14 cellular contexts compared by ENCODE assay signal in the genomic region with DNA sequence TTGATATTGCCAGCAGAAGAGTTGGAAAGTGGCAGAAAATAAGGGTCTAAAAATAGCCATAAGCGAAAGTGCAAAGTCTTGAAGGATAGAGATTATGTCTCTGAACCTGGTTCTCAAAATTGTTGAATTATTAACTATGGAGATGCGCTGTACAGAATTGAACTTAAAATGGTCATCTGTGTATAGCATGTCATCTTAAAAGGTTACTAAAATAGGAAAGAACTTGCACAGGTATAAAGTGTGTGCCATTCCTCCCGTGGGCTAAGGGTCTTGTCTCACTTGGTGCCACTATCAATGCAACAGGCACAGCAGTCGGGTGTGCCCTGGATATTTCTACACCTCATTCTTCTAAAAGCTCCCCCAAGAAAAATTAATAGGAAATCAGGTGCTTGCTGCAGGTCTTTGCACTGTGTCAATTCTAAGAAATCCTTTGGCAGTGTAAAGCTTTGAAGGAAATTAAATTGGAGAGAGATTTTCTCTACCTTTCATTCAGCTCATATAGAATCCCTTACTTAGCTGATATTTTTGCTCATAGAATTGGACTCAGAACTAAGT. TPM values are rescaled to one million over a fixed set of nuclear protein-coding genes. Genes with fewer than 3 reads are reported as not detected.
DNase-seq lines count a peak whose midpoint lies in the region; ATAC-seq and TF ChIP-seq lines count a peak whose summit lies in the region.
"Had no signal": no experiment of that assay in that cellular context is flagged by ENCODE, and none has a peak within 500 bp of the region (broad histone marks: within the 10 kb centered on the region; RNA-seq: fewer than 3 reads in every experiment).

No MANE protein-coding gene starts in this region.

- peak overlapping the region; percentile 93 for H3K4me2 ChIP-seq in OCI-LY1 (ENCODE audit: low read length)

- no peak overlapping the region for H3K27ac Mint-ChIP-seq in naive thymus-derived CD8-positive, alpha-beta T cell
- H3K27ac Mint-ChIP-seq: CD4-positive, alpha-beta memory T cell; stimulated activated memory B cell treated with anti-CD40 and anti-IgM and Interleukin-4, amounts not matched to agents 10 μg/mL and 1 μg/mL and 100 μg/mL, for 72 hours had no signal

- peaks cover 61% of the 10 kb centered on the region for H3K79me2 ChIP-seq in OCI-LY1 (ENCODE audit: insufficient read depth, low read length)

- peaks cover 5 to 28% (median 8%) of the 10 kb centered on the region in 5 donors for H3K27me3 Mint-ChIP-seq in naive thymus-derived CD8-positive, alpha-beta T cell

- H3K4me1 Mint-ChIP-seq in naive thymus-derived CD8-positive, alpha-beta T cell = peaks cover 0 to 8% (median 2%) of the 10 kb centered on the region in 4 donors

- no peak for ATAC-seq in lower lobe of right lung
- ATAC-seq in HG03097 (IDR thresholded peaks at IDR 0.05; ENCODE audit: low FRiP score, unreplicated experiment) = no peak
- no peak for ATAC-seq in naive thymus-derived CD8-positive, alpha-beta T cell
- ATAC-seq: sciatic nerve; stimulated activated memory B cell treated with anti-CD40 and anti-IgM and Interleukin-4, amounts not matched to agents 10 μg/mL and 1 μg/mL and 100 μg/mL, for 72 hours had no signal

- no peaks in the 10 kb centered on the region for H3K36me3 Mint-ChIP-seq in naive thymus-derived CD8-positive, alpha-beta T cell
- H3K36me3 Mint-ChIP-seq: CD4-positive, alpha-beta memory T cell; stimulated activated memory B cell treated with anti-CD40 and anti-IgM and Interleukin-4, amounts not matched to agents 10 μg/mL and 1 μg/mL and 100 μg/mL, for 72 hours had no signal

- DNase-seq in coronary artery (ENCODE audit: low spot score) (no peak), lower lobe of right lung (no peak), stomach (no peak), T-helper 2 cell (no peak)
- DNase-seq in naive thymus-derived CD8-positive, alpha-beta T cell = no peak
- DNase-seq: activated CD4-positive, alpha-beta T cell treated with anti-CD3 and anti-CD28 coated beads, Interleukin-2, amount 50 U/mL, for 1 hour; CD4-positive, alpha-beta memory T cell; NCI-H1048; NCI-H446 treated with DMSO at 0.1 percent for 48 hours; RPMI8226 had no signal

- no peak for TF ChIP-seq CTCF in OCI-LY1 (IDR thresholded peaks at IDR 0.05; ENCODE audit: low read length)
- no peak for TF ChIP-seq CTCF in coronary artery (IDR thresholded peaks at IDR 0.05)
- TF ChIP-seq CTCF in lower lobe of right lung (IDR thresholded peaks at IDR 0.05) = no peak
- TF ChIP-seq CTCF in stomach (IDR thresholded peaks at IDR 0.05) = no peak

- H3K36me3 ChIP-seq in OCI-LY1 (ENCODE audit: insufficient read depth, low read length) (peaks cover 19% of the 10 kb centered on the region), lower lobe of right lung (no peaks in the 10 kb centered on the region), stomach (no peaks in the 10 kb centered on the region)

- no peak overlapping the region for H2AFZ ChIP-seq in OCI-LY1 (ENCODE audit: low read length)

- no peak for TF ChIP-seq EP300 in stomach (IDR thresholded peaks at IDR 0.05)

- no peaks in the 10 kb centered on the region for H3K9me2 ChIP-seq in OCI-LY1 (ENCODE audit: low read depth, low read length)

- no peak overlapping the region for H3K4me3 Mint-ChIP-seq in naive thymus-derived CD8-positive, alpha-beta T cell
- H3K4me3 Mint-ChIP-seq: CD4-positive, alpha-beta memory T cell; stimulated activated memory B cell treated with anti-CD40 and anti-IgM and Interleukin-4, amounts not matched to agents 10 μg/mL and 1 μg/mL and 100 μg/mL, for 72 hours had no signal

- H3K27ac ChIP-seq in OCI-LY1 (ENCODE audit: low read depth, low read length, poor library complexity, severe bottlenecking) (peak overlapping the region; percentile 97), coronary artery (peak overlapping the region in 1 of 2 donors; percentile 32), lower lobe of right lung (peak overlapping the region; percentile 8), stomach (peak overlapping the region; percentile 56 to 86 (median 83))

- H3K4me3 ChIP-seq in OCI-LY1 (ENCODE audit: low read depth, low read length, poor library complexity, severe bottlenecking) (peak overlapping the region; percentile 96), coronary artery (peak overlapping the region; percentile 71), lower lobe of right lung (peak overlapping the region; percentile 48), stomach (peak overlapping the region; percentile 52 to 54 (median 53))

- intact Hi-C loops in lower lobe of right lung (cut with DNase I) = no loop called here
- intact Hi-C loops in stomach (cut with DNase I; ENCODE audit: low total_unique reads) = no loop called here

- no peaks in the 10 kb centered on the region for H3K9me3 ChIP-seq in OCI-LY1 (ENCODE audit: low read length)
- H3K9me3 ChIP-seq in lower lobe of right lung = no peaks in the 10 kb centered on the region
- no peaks in the 10 kb centered on the region for H3K9me3 ChIP-seq in stomach

- POLR2A ChIA-PET in naive thymus-derived CD8-positive, alpha-beta T cell (lab: Charles Lee) = no interaction called here

- H4K20me1 ChIP-seq in OCI-LY1 (ENCODE audit: insufficient read depth, low read length) = no peaks in the 10 kb centered on the region

- peaks cover 0 to 5% (median 0%) of the 10 kb centered on the region in 9 donors for H3K9me3 Mint-ChIP-seq in naive thymus-derived CD8-positive, alpha-beta T cell
- H3K9me3 Mint-ChIP-seq: CD4-positive, alpha-beta memory T cell; stimulated activated memory B cell treated with anti-CD40 and anti-IgM and Interleukin-4, amounts not matched to agents 10 μg/mL and 1 μg/mL and 100 μg/mL, for 72 hours had no signal

- TF ChIP-seq POLR2A in stomach (IDR thresholded peaks at IDR 0.05) = no peak

- H3K27me3 ChIP-seq in OCI-LY1 (ENCODE audit: insufficient read depth, low read length) (no peaks in the 10 kb centered on the region), lower lobe of right lung (ENCODE audit: low read depth) (no peaks in the 10 kb centered on the region), stomach (no peaks in the 10 kb centered on the region)

- H3F3A ChIP-seq in OCI-LY1 (ENCODE audit: insufficient read depth, low read length) = no peaks in the 10 kb centered on the region

- H3K9ac ChIP-seq in OCI-LY1 (ENCODE audit: low read length) = peak overlapping the region; percentile 98

- H3K4me1 ChIP-seq in OCI-LY1 (ENCODE audit: insufficient read depth, low read length, severe bottlenecking) (peaks cover 61% of the 10 kb centered on the region), lower lobe of right lung (no peaks in the 10 kb centered on the region), stomach (peaks cover 0 to 30% (median 11%) of the 10 kb centered on the region in 4 donors)

- WGBS in stomach, 5 donors = 29 to 50% (median 35%) methylated on average over 4 of the region's 4 CpGs

RNA-seq across cellular contexts. Expression of a gene that starts 2.4 kb away (rescaled TPM):
- total RNA-seq in lower lobe of right lung (49.3 TPM), stomach (100 to 1,000 TPM in 4 of 5 donors, 1 to 10 TPM in 1; 9.0 to 908 (median 235) TPM)
- 10 to 100 TPM; 20.0 to 31.2 (median 23.8) TPM for polyA plus RNA-seq in stomach
- total RNA-seq in naive thymus-derived CD8-positive, alpha-beta T cell = not detected
- polyA plus RNA-seq in naive thymus-derived CD8-positive, alpha-beta T cell = 1 to 10 TPM in 1 of 3 donors, not detected in 2; 1.4 TPM
- total RNA-seq: CD4-positive, alpha-beta memory T cell had no signal
- polyA plus RNA-seq: CD4-positive, alpha-beta memory T cell had no signal

Comparison
In these comparisons a context has a peak if more than half of its experiments do, and no peak if none do; other contexts are left out.
1. RNA of a gene that starts 2.4 kb away (total RNA-seq): 9.0 to 908 TPM in stomach and 49.3 TPM in lower lobe of right lung (single experiment); not detected in naive thymus-derived CD8-positive, alpha-beta T cell; every median in the first group is over 4 times any median in the second.
2. Peak in every context shown above with its lines, with median percentiles within 50 percentile points of each other: H3K4me3 ChIP-seq.